2 cellular contexts compared by ENCODE assay signal in the genomic region with DNA sequence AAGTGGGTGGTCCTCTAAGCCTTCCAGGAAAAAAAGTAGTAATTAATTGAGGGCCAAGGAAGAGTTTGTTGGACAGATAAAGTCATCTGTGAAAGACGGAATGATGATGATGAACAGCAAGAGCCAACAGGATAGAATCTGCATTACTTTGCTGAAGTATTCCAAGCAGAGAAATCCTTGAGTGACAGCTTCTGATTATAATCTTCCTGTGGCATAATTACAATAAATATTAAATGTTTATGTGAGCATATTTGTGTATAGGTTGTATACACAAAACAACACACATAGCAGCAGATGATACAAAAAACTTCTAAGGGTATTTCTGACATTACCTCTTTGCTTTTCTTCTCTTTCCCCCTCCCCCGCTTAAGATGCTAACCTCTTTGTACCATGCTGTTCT.
A peak's percentile ranks its signal among the peaks of the same experiment; 100 is the strongest.
TF ChIP-seq lines count a peak whose summit lies in the region.

No MANE protein-coding gene starts in this region.

TF ChIP-seq in GM23338, 12 proteins besides CTCF, POLR2A, EP300 and RAD21 (continued from another document):
- TF ChIP-seq, protein P1, sequence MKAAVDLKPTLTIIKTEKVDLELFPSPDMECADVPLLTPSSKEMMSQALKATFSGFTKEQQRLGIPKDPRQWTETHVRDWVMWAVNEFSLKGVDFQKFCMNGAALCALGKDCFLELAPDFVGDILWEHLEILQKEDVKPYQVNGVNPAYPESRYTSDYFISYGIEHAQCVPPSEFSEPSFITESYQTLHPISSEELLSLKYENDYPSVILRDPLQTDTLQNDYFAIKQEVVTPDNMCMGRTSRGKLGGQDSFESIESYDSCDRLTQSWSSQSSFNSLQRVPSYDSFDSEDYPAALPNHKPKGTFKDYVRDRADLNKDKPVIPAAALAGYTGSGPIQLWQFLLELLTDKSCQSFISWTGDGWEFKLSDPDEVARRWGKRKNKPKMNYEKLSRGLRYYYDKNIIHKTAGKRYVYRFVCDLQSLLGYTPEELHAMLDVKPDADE (IDR thresholded peaks at IDR 0.05) = no peak

TF ChIP-seq in K562, 482 proteins besides CTCF, POLR2A, EP300 and RAD21 (continued from another document):
- TF ChIP-seq, protein P2, sequence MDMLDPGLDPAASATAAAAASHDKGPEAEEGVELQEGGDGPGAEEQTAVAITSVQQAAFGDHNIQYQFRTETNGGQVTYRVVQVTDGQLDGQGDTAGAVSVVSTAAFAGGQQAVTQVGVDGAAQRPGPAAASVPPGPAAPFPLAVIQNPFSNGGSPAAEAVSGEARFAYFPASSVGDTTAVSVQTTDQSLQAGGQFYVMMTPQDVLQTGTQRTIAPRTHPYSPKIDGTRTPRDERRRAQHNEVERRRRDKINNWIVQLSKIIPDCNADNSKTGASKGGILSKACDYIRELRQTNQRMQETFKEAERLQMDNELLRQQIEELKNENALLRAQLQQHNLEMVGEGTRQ (CRISPR knock-in tag; IDR thresholded peaks at IDR 0.05) = no peak
- TF ChIP-seq TARDBP (IDR thresholded peaks at IDR 0.05) (no peak), MEIS2 (IDR thresholded peaks at IDR 0.05; ENCODE audit: partially characterized antibody) (peak; percentile 40), HDAC2 (IDR thresholded peaks at IDR 0.05) (no peak), HEY1 (CRISPR knock-in tag; IDR thresholded peaks at IDR 0.05; ENCODE audit: borderline replicate concordance) (no peak), MCM5 (IDR thresholded peaks at IDR 0.05; ENCODE audit: low read depth) (no peak), TBP (optimal IDR thresholded peaks at IDR 0.05; ENCODE audit: low read depth, low read length) (no peak), CBX8 (IDR thresholded peaks at IDR 0.05; ENCODE audit: borderline replicate concordance, extremely low read depth, low read depth, low read length, poor library complexity, severe bottlenecking) (no peak), FOSL1 (tag; conservative IDR thresholded peaks at IDR 0.05) (no peak), ZSCAN29 (IDR thresholded peaks at IDR 0.05) (no peak), DMBX1 (CRISPR knock-in tag; IDR thresholded peaks at IDR 0.05; ENCODE audit: borderline replicate concordance) (peak; percentile 54; the same call in 1 of the 2 replicates), ZKSCAN8 (CRISPR knock-in tag; IDR thresholded peaks at IDR 0.05) (no peak), BCOR (IDR thresholded peaks at IDR 0.05) (no peak), NRF1 (conservative IDR thresholded peaks at IDR 0.05 in 1 of 2, IDR thresholded peaks at IDR 0.05 in 1 of 2) (no peak), L3MBTL2 (IDR thresholded peaks at IDR 0.05) (no peak), ZNF668 (CRISPR knock-in tag; IDR thresholded peaks at IDR 0.05) (no peak), ZNF764 (CRISPR knock-in tag; IDR thresholded peaks at IDR 0.05; ENCODE audit: low read depth) (no peak), BDP1 (IDR thresholded peaks at IDR 0.05; ENCODE audit: insufficient read depth, insufficient read length) (no peak), HNRNPUL1 (IDR thresholded peaks at IDR 0.05; ENCODE audit: low read length) (no peak), RBM22 (IDR thresholded peaks at IDR 0.05; ENCODE audit: low read depth, low read length, poor library complexity, severe bottlenecking) (no peak), HMG20B (CRISPR knock-in tag; IDR thresholded peaks at IDR 0.05) (no peak)
- TF ChIP-seq, protein P3, sequence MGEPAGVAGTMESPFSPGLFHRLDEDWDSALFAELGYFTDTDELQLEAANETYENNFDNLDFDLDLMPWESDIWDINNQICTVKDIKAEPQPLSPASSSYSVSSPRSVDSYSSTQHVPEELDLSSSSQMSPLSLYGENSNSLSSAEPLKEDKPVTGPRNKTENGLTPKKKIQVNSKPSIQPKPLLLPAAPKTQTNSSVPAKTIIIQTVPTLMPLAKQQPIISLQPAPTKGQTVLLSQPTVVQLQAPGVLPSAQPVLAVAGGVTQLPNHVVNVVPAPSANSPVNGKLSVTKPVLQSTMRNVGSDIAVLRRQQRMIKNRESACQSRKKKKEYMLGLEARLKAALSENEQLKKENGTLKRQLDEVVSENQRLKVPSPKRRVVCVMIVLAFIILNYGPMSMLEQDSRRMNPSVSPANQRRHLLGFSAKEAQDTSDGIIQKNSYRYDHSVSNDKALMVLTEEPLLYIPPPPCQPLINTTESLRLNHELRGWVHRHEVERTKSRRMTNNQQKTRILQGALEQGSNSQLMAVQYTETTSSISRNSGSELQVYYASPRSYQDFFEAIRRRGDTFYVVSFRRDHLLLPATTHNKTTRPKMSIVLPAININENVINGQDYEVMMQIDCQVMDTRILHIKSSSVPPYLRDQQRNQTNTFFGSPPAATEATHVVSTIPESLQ (CRISPR knock-in tag; IDR thresholded peaks at IDR 0.05) = no peak
- TF ChIP-seq, protein P4, sequence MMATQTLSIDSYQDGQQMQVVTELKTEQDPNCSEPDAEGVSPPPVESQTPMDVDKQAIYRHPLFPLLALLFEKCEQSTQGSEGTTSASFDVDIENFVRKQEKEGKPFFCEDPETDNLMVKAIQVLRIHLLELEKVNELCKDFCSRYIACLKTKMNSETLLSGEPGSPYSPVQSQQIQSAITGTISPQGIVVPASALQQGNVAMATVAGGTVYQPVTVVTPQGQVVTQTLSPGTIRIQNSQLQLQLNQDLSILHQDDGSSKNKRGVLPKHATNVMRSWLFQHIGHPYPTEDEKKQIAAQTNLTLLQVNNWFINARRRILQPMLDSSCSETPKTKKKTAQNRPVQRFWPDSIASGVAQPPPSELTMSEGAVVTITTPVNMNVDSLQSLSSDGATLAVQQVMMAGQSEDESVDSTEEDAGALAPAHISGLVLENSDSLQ (IDR thresholded peaks at IDR 0.05) = peak; percentile 87
- TF ChIP-seq, protein P5, sequence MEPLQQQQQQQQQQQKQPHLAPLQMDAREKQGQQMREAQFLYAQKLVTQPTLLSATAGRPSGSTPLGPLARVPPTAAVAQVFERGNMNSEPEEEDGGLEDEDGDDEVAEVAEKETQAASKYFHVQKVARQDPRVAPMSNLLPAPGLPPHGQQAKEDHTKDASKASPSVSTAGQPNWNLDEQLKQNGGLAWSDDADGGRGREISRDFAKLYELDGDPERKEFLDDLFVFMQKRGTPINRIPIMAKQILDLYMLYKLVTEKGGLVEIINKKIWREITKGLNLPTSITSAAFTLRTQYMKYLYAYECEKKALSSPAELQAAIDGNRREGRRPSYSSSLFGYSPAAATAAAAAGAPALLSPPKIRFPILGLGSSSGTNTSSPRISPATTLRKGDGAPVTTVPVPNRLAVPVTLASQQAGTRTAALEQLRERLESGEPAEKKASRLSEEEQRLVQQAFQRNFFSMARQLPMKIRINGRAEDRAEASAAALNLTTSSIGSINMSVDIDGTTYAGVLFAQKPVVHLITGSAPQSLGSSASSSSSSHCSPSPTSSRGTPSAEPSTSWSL (CRISPR knock-in tag; IDR thresholded peaks at IDR 0.05; ENCODE audit: borderline replicate concordance) = no peak
- TF ChIP-seq, protein P6, sequence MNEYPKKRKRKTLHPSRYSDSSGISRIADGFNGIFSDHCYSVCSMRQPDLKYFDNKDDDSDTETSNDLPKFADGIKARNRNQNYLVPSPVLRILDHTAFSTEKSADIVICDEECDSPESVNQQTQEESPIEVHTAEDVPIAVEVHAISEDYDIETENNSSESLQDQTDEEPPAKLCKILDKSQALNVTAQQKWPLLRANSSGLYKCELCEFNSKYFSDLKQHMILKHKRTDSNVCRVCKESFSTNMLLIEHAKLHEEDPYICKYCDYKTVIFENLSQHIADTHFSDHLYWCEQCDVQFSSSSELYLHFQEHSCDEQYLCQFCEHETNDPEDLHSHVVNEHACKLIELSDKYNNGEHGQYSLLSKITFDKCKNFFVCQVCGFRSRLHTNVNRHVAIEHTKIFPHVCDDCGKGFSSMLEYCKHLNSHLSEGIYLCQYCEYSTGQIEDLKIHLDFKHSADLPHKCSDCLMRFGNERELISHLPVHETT (CRISPR knock-in tag; conservative IDR thresholded peaks at IDR 0.05 in 1 of 2, IDR thresholded peaks at IDR 0.05 in 1 of 2) = no peak
- TF ChIP-seq, protein P7, sequence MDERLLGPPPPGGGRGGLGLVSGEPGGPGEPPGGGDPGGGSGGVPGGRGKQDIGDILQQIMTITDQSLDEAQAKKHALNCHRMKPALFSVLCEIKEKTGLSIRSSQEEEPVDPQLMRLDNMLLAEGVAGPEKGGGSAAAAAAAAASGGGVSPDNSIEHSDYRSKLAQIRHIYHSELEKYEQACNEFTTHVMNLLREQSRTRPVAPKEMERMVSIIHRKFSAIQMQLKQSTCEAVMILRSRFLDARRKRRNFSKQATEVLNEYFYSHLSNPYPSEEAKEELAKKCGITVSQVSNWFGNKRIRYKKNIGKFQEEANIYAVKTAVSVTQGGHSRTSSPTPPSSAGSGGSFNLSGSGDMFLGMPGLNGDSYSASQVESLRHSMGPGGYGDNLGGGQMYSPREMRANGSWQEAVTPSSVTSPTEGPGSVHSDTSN (CRISPR knock-in tag; IDR thresholded peaks at IDR 0.05; ENCODE audit: low read depth) = 0 out of 2 replicates have a peak, but pooled peaks have one; percentile 33
- TF ChIP-seq, protein P7 (tag; conservative IDR thresholded peaks at IDR 0.05; ENCODE audit: low read depth) = 0 out of 2 replicates have a peak, but pooled peaks have one; percentile 39
TF ChIP-seq in K562: peak in this region for 4.
